11 cellular contexts compared by ENCODE assay signal in genomic region chr10:93068411-93069244, GRCh38. TPM values are rescaled to one million over a fixed set of nuclear protein-coding genes. Genes with fewer than 3 reads are reported as not detected.
DNase-seq lines count a peak whose midpoint lies in the region; ATAC-seq, FAIRE-seq and TF ChIP-seq lines count a peak whose summit lies in the region.
"Had no signal": no experiment of that assay in that cellular context is flagged by ENCODE, and none has a peak within 500 bp of the region (broad histone marks: within the 10 kb centered on the region; RNA-seq: fewer than 3 reads in every experiment).

No MANE protein-coding gene starts in this region.

- peak; percentile 39 to 47; a peak in 3 of 5 replicates for TF ChIP-seq RAD21 in A549 (conservative IDR thresholded peaks at IDR 0.05 in 1 of 2, IDR thresholded peaks at IDR 0.05 in 1 of 2)

- FAIRE-seq in A549 (lab: Jason Lieb, UNC), result no peak

- H3K9me3 Mint-ChIP-seq in stimulated activated memory B cell treated with anti-CD40 and anti-IgM and Interleukin-4, amounts not matched to agents 10 μg/mL and 1 μg/mL and 100 μg/mL, for 72 hours, result no peaks in the 10 kb centered on the region
- H3K9me3 Mint-ChIP-seq in natural killer cell treated with Interleukin-12 subunit alpha and Interleukin-12 subunit beta and Interleukin-15 and Interleukin-18, amount 100 ng/mL, for 72 hours, result no peaks in the 10 kb centered on the region
- H3K9me3 Mint-ChIP-seq: dendritic cell treated with granulocyte-macrophage colony-stimulating factor and Interleukin-4, amounts not matched to agents 40 ng/mL and 50 ng/mL, for 4 days had no signal

- H3K4me3 Mint-ChIP-seq in stimulated activated memory B cell treated with anti-CD40 and anti-IgM and Interleukin-4, amounts not matched to agents 10 μg/mL and 1 μg/mL and 100 μg/mL, for 72 hours, result no peak overlapping the region
- no peak overlapping the region for H3K4me3 Mint-ChIP-seq in natural killer cell treated with Interleukin-12 subunit alpha and Interleukin-12 subunit beta and Interleukin-15 and Interleukin-18, amount 100 ng/mL, for 72 hours
- H3K4me3 Mint-ChIP-seq: dendritic cell treated with granulocyte-macrophage colony-stimulating factor and Interleukin-4, amounts not matched to agents 40 ng/mL and 50 ng/mL, for 4 days had no signal

- H3K9me3 ChIP-seq in A549, result no peaks in the 10 kb centered on the region
- no peaks in the 10 kb centered on the region for H3K9me3 ChIP-seq in WERI-Rb-1 (ENCODE audit: severe bottlenecking)
- H3K9me3 ChIP-seq in iPS-18c (ENCODE audit: control insufficient read depth, insufficient read depth, low read length), result no peaks in the 10 kb centered on the region

- 62% methylated on average over 70 of the region's 73 CpGs for whole genome bisulfite sequencing in A549 (ENCODE audit: missing lambda C conversion rate)

- H3K36me3 ChIP-seq in WERI-Rb-1, result no peaks in the 10 kb centered on the region

- H3K27me3 Mint-ChIP-seq in stimulated activated memory B cell treated with anti-CD40 and anti-IgM and Interleukin-4, amounts not matched to agents 10 μg/mL and 1 μg/mL and 100 μg/mL, for 72 hours, result peaks cover 85% of the 10 kb centered on the region
- peaks cover 62 to 66% of the 10 kb centered on the region in 2 donors for H3K27me3 Mint-ChIP-seq in natural killer cell treated with Interleukin-12 subunit alpha and Interleukin-12 subunit beta and Interleukin-15 and Interleukin-18, amount 100 ng/mL, for 72 hours

- TF ChIP-seq POLR2A in A549 (IDR thresholded peaks at IDR 0.05; ENCODE audit: low read length), result no peak

- H3K36me3 Mint-ChIP-seq in stimulated activated memory B cell treated with anti-CD40 and anti-IgM and Interleukin-4, amounts not matched to agents 10 μg/mL and 1 μg/mL and 100 μg/mL, for 72 hours, result no peaks in the 10 kb centered on the region
- no peaks in the 10 kb centered on the region for H3K36me3 Mint-ChIP-seq in natural killer cell treated with Interleukin-12 subunit alpha and Interleukin-12 subunit beta and Interleukin-15 and Interleukin-18, amount 100 ng/mL, for 72 hours

- H3K4me2 ChIP-seq in A549, result peak overlapping the region; percentile 80

- TF ChIP-seq CTCF in A549 (IDR thresholded peaks at IDR 0.05) (peak; percentile 36; the same call in 2 of the 3 replicates), WERI-Rb-1 (IDR thresholded peaks at IDR 0.05; ENCODE audit: low read depth, low read length) (peak; percentile 61; the same call in 1 of the 2 replicates)

- CTCF ChIA-PET in A549 (lab: Yijun Ruan, JAX), result interaction anchor here (0.5 to 4.3 kb wide), 14 partner anchors 7 to 442 kb away, joined by 3 to 21 read pairs (median 4); partner anchors contain the start of gene CYP26C1

- peak overlapping the region in 1 of 2 experiments; percentile 37; a peak in 1 of 6 replicates for H3K27ac ChIP-seq in A549
- no peak overlapping the region for H3K27ac ChIP-seq in WERI-Rb-1
- H3K27ac ChIP-seq: VCaP had no signal

- no peak for TF ChIP-seq EP300 in A549 (IDR thresholded peaks at IDR 0.05)

- H3K27me3 ChIP-seq in WERI-Rb-1 (ENCODE audit: insufficient read depth, low read depth, severe bottlenecking), result peaks cover 61% of the 10 kb centered on the region

- H3K27ac Mint-ChIP-seq in stimulated activated memory B cell treated with anti-CD40 and anti-IgM and Interleukin-4, amounts not matched to agents 10 μg/mL and 1 μg/mL and 100 μg/mL, for 72 hours, result no peak overlapping the region
- no peak overlapping the region for H3K27ac Mint-ChIP-seq in natural killer cell treated with Interleukin-12 subunit alpha and Interleukin-12 subunit beta and Interleukin-15 and Interleukin-18, amount 100 ng/mL, for 72 hours
- H3K27ac Mint-ChIP-seq: dendritic cell treated with granulocyte-macrophage colony-stimulating factor and Interleukin-4, amounts not matched to agents 40 ng/mL and 50 ng/mL, for 4 days had no signal

- POLR2A ChIA-PET in A549 (lab: Yijun Ruan, JAX), result no interaction called here

- DNase-seq in A549 (ENCODE audit: low read depth in 1 of 2, low spot score in 1 of 2) (peak in 1 of 2 experiments; percentile 57), DMS114 treated with DMSO at 0.1 percent for 48 hours (lab: John Stamatoyannopoulos, UW; ENCODE audit: unreplicated experiment) (peak; percentile 22), WERI-Rb-1 (peak; percentile 41), T-helper 1 cell (no peak), GOT3 (lab: John Stamatoyannopoulos, UW) (no peak)
- no peak for DNase-seq in natural killer cell treated with Interleukin-12 subunit alpha and Interleukin-12 subunit beta and Interleukin-15 and Interleukin-18, amount 100 ng/mL, for 72 hours (ENCODE audit: low spot score)
- DNase-seq: MM.1S had no signal

- peak; percentile 48 to 60; a peak in 5 of 6 replicates for ATAC-seq in A549
- ATAC-seq in stimulated activated memory B cell treated with anti-CD40 and anti-IgM and Interleukin-4, amounts not matched to agents 10 μg/mL and 1 μg/mL and 100 μg/mL, for 72 hours, result no peak
- no peak for ATAC-seq in natural killer cell treated with Interleukin-12 subunit alpha and Interleukin-12 subunit beta and Interleukin-15 and Interleukin-18, amount 100 ng/mL, for 72 hours

- peaks cover 36% of the 10 kb centered on the region for H3K4me1 Mint-ChIP-seq in stimulated activated memory B cell treated with anti-CD40 and anti-IgM and Interleukin-4, amounts not matched to agents 10 μg/mL and 1 μg/mL and 100 μg/mL, for 72 hours
- peaks cover 3 to 9% of the 10 kb centered on the region in 2 donors for H3K4me1 Mint-ChIP-seq in natural killer cell treated with Interleukin-12 subunit alpha and Interleukin-12 subunit beta and Interleukin-15 and Interleukin-18, amount 100 ng/mL, for 72 hours (ENCODE audit: low read depth in 2 of 2)

- H3K4me1 ChIP-seq in A549, result 0 out of 3 replicates have a peak, but pooled peaks cover 9% of the 10 kb centered on the region

- H3K4me3 ChIP-seq in A549, result peak overlapping the region; percentile 42
- peak overlapping the region; percentile 40 for H3K4me3 ChIP-seq in WERI-Rb-1 (ENCODE audit: low read depth, low read length)
- H3K4me3 ChIP-seq in iPS-18c (ENCODE audit: insufficient read depth, low read depth, low read length), result peak overlapping the region; percentile 53

TF ChIP-seq in A549, 52 proteins besides CTCF, POLR2A, EP300 and RAD21 (continues in another document):
- TF ChIP-seq ATOH8 (CRISPR knock-in tag; IDR thresholded peaks at IDR 0.05; ENCODE audit: low read depth), result no peak
- no peak for TF ChIP-seq EHF (CRISPR knock-in tag; IDR thresholded peaks at IDR 0.05)
- peak; percentile 90; the same call in 1 of the 2 replicates for TF ChIP-seq HDAC2 (IDR thresholded peaks at IDR 0.05)
- no peak for TF ChIP-seq GATA3 (IDR thresholded peaks at IDR 0.05; ENCODE audit: borderline replicate concordance)
- TF ChIP-seq SMC3 (IDR thresholded peaks at IDR 0.05), result peak; percentile 33; the same call in 2 of the 3 replicates
- no peak for TF ChIP-seq CHD2 (IDR thresholded peaks at IDR 0.05; ENCODE audit: low read length, partially characterized antibody)
- TF ChIP-seq JUN (IDR thresholded peaks at IDR 0.05), result no peak
- no peak for TF ChIP-seq CBX2 (IDR thresholded peaks at IDR 0.05; ENCODE audit: borderline replicate concordance, low read depth)
- no peak for TF ChIP-seq KDM1A (IDR thresholded peaks at IDR 0.05; ENCODE audit: low read depth)
- no peak for TF ChIP-seq USF2 (IDR thresholded peaks at IDR 0.05)
- TF ChIP-seq FOXS1 (CRISPR knock-in tag; IDR thresholded peaks at IDR 0.05), result no peak
- TF ChIP-seq E2F6 (IDR thresholded peaks at IDR 0.05; ENCODE audit: borderline replicate concordance, low read depth), result no peak; the same call in 1 of the 2 replicates
- peak; percentile 62; the same call in 1 of the 2 replicates for TF ChIP-seq MAX (IDR thresholded peaks at IDR 0.05)
- no peak for TF ChIP-seq HEYL (CRISPR knock-in tag; IDR thresholded peaks at IDR 0.05)
- TF ChIP-seq JUNB (IDR thresholded peaks at IDR 0.05), result no peak

RNA-seq across cellular contexts. Expression of gene CYP26A1, which starts 5.1 kb away (rescaled TPM):
- polyA plus RNA-seq in A549 (2011; rRNA removed) (1.3 TPM in 2 replicates), A549 (2017; fragmentation: RNase III; extraction: RNeasy Plus Mini Kit Qiagen cat#74134 plus additional on column Dnase treatment) (7.2 to 10.8 TPM (median 9.8 TPM) in 3 replicates)
- polyA plus RNA-seq in A549 (2012; cell fraction: cytosol; rRNA removed), result 8.2 and 9.9 TPM in 2 replicates
- 10.7 and 14.1 TPM in 2 replicates for polyA plus RNA-seq in A549 (2012; cell fraction: nucleus; rRNA removed)
- polyA minus RNA-seq in A549 (2011; rRNA and poly(A)+ RNA removed), result 0.15 and 0.25 TPM in 2 replicates
- not detected for total RNA-seq in natural killer cell treated with Interleukin-12 subunit alpha and Interleukin-12 subunit beta and Interleukin-15 and Interleukin-18, amount 100 ng/mL, for 72 hours

RNA-seq across cellular contexts. Expression of gene CYP26C1, which starts 8.0 kb away (rescaled TPM):
- not detected in 2 replicates for polyA plus RNA-seq in A549 (2011; rRNA removed)
- polyA plus RNA-seq in A549 (2012; cell fraction: cytosol; rRNA removed), result not detected in 2 replicates
- polyA plus RNA-seq in A549 (2012; cell fraction: nucleus; rRNA removed), result 0.04 TPM in 2 replicates
- not detected in 3 replicates for polyA plus RNA-seq in A549 (2017; fragmentation: RNase III; extraction: RNeasy Plus Mini Kit Qiagen cat#74134 plus additional on column Dnase treatment)
- 0.12 and 0.19 TPM in 2 replicates for polyA minus RNA-seq in A549 (2011; rRNA and poly(A)+ RNA removed)
- total RNA-seq in natural killer cell treated with Interleukin-12 subunit alpha and Interleukin-12 subunit beta and Interleukin-15 and Interleukin-18, amount 100 ng/mL, for 72 hours, result under 1 TPM in 1 of 2 donors, not detected in 1; 0.07 TPM

Comparison
In these comparisons a context has a peak if more than half of its experiments do, and no peak if none do; other contexts are left out.
1. ATAC-seq: peak in A549 (2 of 2); none in stimulated activated memory B cell treated with anti-CD40 and anti-IgM and Interleukin-4, amounts not matched to agents 10 μg/mL and 1 μg/mL and 100 μg/mL, for 72 hours (single experiment) and natural killer cell treated with Interleukin-12 subunit alpha and Interleukin-12 subunit beta and Interleukin-15 and Interleukin-18, amount 100 ng/mL, for 72 hours (0 of 2).
2. DNase-seq: peak in DMS114 treated with DMSO at 0.1 percent for 48 hours (single experiment) and WERI-Rb-1 (single experiment); none in T-helper 1 cell (0 of 5), GOT3 (single experiment) and natural killer cell treated with Interleukin-12 subunit alpha and Interleukin-12 subunit beta and Interleukin-15 and Interleukin-18, amount 100 ng/mL, for 72 hours (single experiment).
3. Peak in every context shown above with its lines, with median percentiles within 50 percentile points of each other: H3K4me3 ChIP-seq.